ENCODE assay signal across 1 cellular context in genomic region chr1:156692409-156692957, GRCh38.
TF ChIP-seq lines count a peak whose summit lies in the region.

No MANE protein-coding gene starts in this region.

TF ChIP-seq in HepG2, 621 proteins besides CTCF, POLR2A, EP300 and RAD21:
- TF ChIP-seq HOXA7 (CRISPR knock-in tag; IDR thresholded peaks at IDR 0.05) (no peak), ZBTB4 (CRISPR knock-in tag; IDR thresholded peaks at IDR 0.05; ENCODE audit: borderline replicate concordance) (no peak), ZBTB7B (CRISPR knock-in tag; IDR thresholded peaks at IDR 0.05) (no peak), REPIN1 (CRISPR knock-in tag; IDR thresholded peaks at IDR 0.05; ENCODE audit: borderline replicate concordance, low read depth) (no peak), HCFC1 (IDR thresholded peaks at IDR 0.05; ENCODE audit: low read depth, low read length) (no peak), ZNF343 (CRISPR knock-in tag; IDR thresholded peaks at IDR 0.05) (no peak), HNRNPL (IDR thresholded peaks at IDR 0.05; ENCODE audit: low read depth, low read length) (0 out of 2 replicates have a peak, but pooled peaks have one; percentile 28)
- TF ChIP-seq, protein P1, sequence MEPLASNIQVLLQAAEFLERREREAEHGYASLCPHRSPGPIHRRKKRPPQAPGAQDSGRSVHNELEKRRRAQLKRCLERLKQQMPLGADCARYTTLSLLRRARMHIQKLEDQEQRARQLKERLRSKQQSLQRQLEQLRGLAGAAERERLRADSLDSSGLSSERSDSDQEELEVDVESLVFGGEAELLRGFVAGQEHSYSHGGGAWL (CRISPR knock-in tag; IDR thresholded peaks at IDR 0.05) = no peak
TF ChIP-seq in HepG2: peak in this region for 1.
